7 cellular contexts compared by ENCODE assay signal in genomic region chrY:24622472-24622871, GRCh38. TPM values are rescaled to one million over a fixed set of nuclear protein-coding genes. Genes with fewer than 3 reads are reported as not detected.
"Had no signal": no experiment of that assay in that cellular context is flagged by ENCODE, and none has a peak within 500 bp of the region (broad histone marks: within the 10 kb centered on the region; RNA-seq: fewer than 3 reads in every experiment).

No MANE protein-coding gene starts in this region.

RNA-seq across cellular contexts. Expression of gene BPY2B, which starts 4.7 kb away (rescaled TPM):
- total RNA-seq: GM23248, GM23338, H1, H4, H7, H9, HFFc6 had no signal
